29 cellular contexts compared by ENCODE assay signal in genomic region chr2:199868431-199869226, GRCh38. TPM values are rescaled to one million over a fixed set of nuclear protein-coding genes. Genes with fewer than 3 reads are reported as not detected.
"Had no signal": no experiment of that assay in that cellular context is flagged by ENCODE, and none has a peak within 500 bp of the region (broad histone marks: within the 10 kb centered on the region; RNA-seq: fewer than 3 reads in every experiment).

No MANE protein-coding gene starts in this region.

- H3K27ac Mint-ChIP-seq: activated CD4-positive, alpha-beta memory T cell treated with anti-CD3 and anti-CD28 coated beads, Interleukin-2, amount 10 ng/mL, durations not matched to agents 7 days and 5 days; activated CD4-positive, alpha-beta T cell treated with anti-CD3 and anti-CD28 coated beads, Interleukin-2, amount 10 ng/mL, durations not matched to agents 7 days and 5 days; activated T-helper 17 cell treated with anti-CD3 and anti-CD28 coated beads, Interleukin-2, amount 50 U/mL, for 72 hours; effector memory CD8-positive, alpha-beta T cell; nephron; stimulated activated naive B cell treated with anti-CD40 and anti-IgM and Interleukin-4, amounts not matched to agents 10 μg/mL and 1 μg/mL and 100 μg/mL, for 72 hours had no signal

- H3K4me1 Mint-ChIP-seq: activated CD4-positive, alpha-beta memory T cell treated with anti-CD3 and anti-CD28 coated beads, Interleukin-2, amount 10 ng/mL, durations not matched to agents 7 days and 5 days; activated CD4-positive, alpha-beta T cell treated with anti-CD3 and anti-CD28 coated beads, Interleukin-2, amount 10 ng/mL, durations not matched to agents 7 days and 5 days; activated T-helper 17 cell treated with anti-CD3 and anti-CD28 coated beads, Interleukin-2, amount 50 U/mL, for 72 hours; nephron had no signal

- H3K36me3 Mint-ChIP-seq: stimulated activated naive B cell treated with anti-CD40 and anti-IgM and Interleukin-4, amounts not matched to agents 10 μg/mL and 1 μg/mL and 100 μg/mL, for 72 hours had no signal

- H3K4me3 Mint-ChIP-seq: activated CD4-positive, alpha-beta memory T cell treated with anti-CD3 and anti-CD28 coated beads, Interleukin-2, amount 10 ng/mL, durations not matched to agents 7 days and 5 days; activated CD4-positive, alpha-beta T cell treated with anti-CD3 and anti-CD28 coated beads, Interleukin-2, amount 10 ng/mL, durations not matched to agents 7 days and 5 days; activated T-cell treated with anti-CD3 and anti-CD28 coated beads, Interleukin-2, amount 50 U/mL, for 4 hours; activated T-helper 17 cell treated with anti-CD3 and anti-CD28 coated beads, Interleukin-2, amount 50 U/mL, for 72 hours; effector memory CD8-positive, alpha-beta T cell; nephron; stimulated activated naive B cell treated with anti-CD40 and anti-IgM and Interleukin-4, amounts not matched to agents 10 μg/mL and 1 μg/mL and 100 μg/mL, for 72 hours had no signal

- H3K27ac ChIP-seq: heart left ventricle, left lung, lower lobe of right lung, neutrophil, right lobe of liver, stomach, suprapubic skin, tibial artery, upper lobe of right lung had no signal

- ATAC-seq: activated T-cell treated with anti-CD3 and anti-CD28 coated beads, Interleukin-2, amount 50 U/mL, for 4 hours; activated T-helper 17 cell treated with anti-CD3 and anti-CD28 coated beads, Interleukin-2, amount 50 U/mL, for 72 hours; effector memory CD8-positive, alpha-beta T cell; heart left ventricle; left lung; lower lobe of right lung; right lobe of liver; stimulated activated naive B cell treated with anti-CD40 and anti-IgM and Interleukin-4, amounts not matched to agents 10 μg/mL and 1 μg/mL and 100 μg/mL, for 72 hours; upper lobe of right lung had no signal

- DNase-seq: activated CD4-positive, alpha-beta memory T cell treated with anti-CD3 and anti-CD28 coated beads, Interleukin-2, amount 10 ng/mL, durations not matched to agents 7 days and 5 days; activated CD4-positive, alpha-beta T cell treated with anti-CD3 and anti-CD28 coated beads for 1 hour; activated CD4-positive, alpha-beta T cell treated with anti-CD3 and anti-CD28 coated beads, Interleukin-2, amount 10 ng/mL, durations not matched to agents 7 days and 5 days; activated gamma-delta T cell treated with Interleukin-2 at 50 U/mL for 16 hours; activated naive CD4-positive, alpha-beta T cell treated with anti-CD3 and anti-CD28 coated beads, Interleukin-2, amount 50 U/mL, for 16 hours; activated T-cell treated with anti-CD3 and anti-CD28 coated beads, Interleukin-2, amount 50 U/mL, for 4 hours; amniotic stem cell; caudate nucleus; cortex of kidney; effector memory CD8-positive, alpha-beta T cell; heart left ventricle; hypothalamus; left lung; lower lobe of right lung; right lobe of liver; small intestine; stimulated activated CD4-positive, alpha-beta T cell treated with anti-CD3 and anti-CD28 coated beads, Interleukin-1b, Interleukin-23, amount 100 ng/mL, for 48 hours; stimulated activated naive B cell treated with anti-CD40 and anti-IgM and Interleukin-4, amounts not matched to agents 10 μg/mL and 1 μg/mL and 100 μg/mL, for 72 hours; stomach; T-helper 2 cell; tibial artery; upper lobe of right lung had no signal

- H3K4me1 ChIP-seq: heart left ventricle, left lung, lower lobe of right lung, right lobe of liver, stomach, suprapubic skin, tibial artery, upper lobe of right lung had no signal

- H3K27me3 ChIP-seq: right lobe of liver, stomach, suprapubic skin, tibial artery had no signal

- FAIRE-seq: endothelial cell of umbilical vein, islet of Langerhans, small intestine had no signal

- H3K27me3 Mint-ChIP-seq: stimulated activated naive B cell treated with anti-CD40 and anti-IgM and Interleukin-4, amounts not matched to agents 10 μg/mL and 1 μg/mL and 100 μg/mL, for 72 hours had no signal

- H3K9me3 ChIP-seq: left lung, lower lobe of right lung, neutrophil, right lobe of liver, suprapubic skin, tibial artery, upper lobe of right lung had no signal

- H3K4me3 ChIP-seq: heart left ventricle, left lung, lower lobe of right lung, right lobe of liver, stomach, suprapubic skin, tibial artery, upper lobe of right lung had no signal

- H3K36me3 ChIP-seq: heart left ventricle, left lung, lower lobe of right lung, neutrophil, right lobe of liver, stomach, suprapubic skin, tibial artery, upper lobe of right lung had no signal

- H3K9me3 Mint-ChIP-seq: activated CD4-positive, alpha-beta memory T cell treated with anti-CD3 and anti-CD28 coated beads, Interleukin-2, amount 10 ng/mL, durations not matched to agents 7 days and 5 days; activated CD4-positive, alpha-beta T cell treated with anti-CD3 and anti-CD28 coated beads, Interleukin-2, amount 10 ng/mL, durations not matched to agents 7 days and 5 days; activated T-cell treated with anti-CD3 and anti-CD28 coated beads, Interleukin-2, amount 50 U/mL, for 4 hours; activated T-helper 17 cell treated with anti-CD3 and anti-CD28 coated beads, Interleukin-2, amount 50 U/mL, for 72 hours; effector memory CD8-positive, alpha-beta T cell; nephron; stimulated activated naive B cell treated with anti-CD40 and anti-IgM and Interleukin-4, amounts not matched to agents 10 μg/mL and 1 μg/mL and 100 μg/mL, for 72 hours had no signal

RNA-seq across cellular contexts. Expression of gene FTCDNL1, which starts 17.6 kb away (rescaled TPM):
- total RNA-seq: osteocyte had no signal
